1 cellular context compared by ENCODE assay signal in the genomic region with DNA sequence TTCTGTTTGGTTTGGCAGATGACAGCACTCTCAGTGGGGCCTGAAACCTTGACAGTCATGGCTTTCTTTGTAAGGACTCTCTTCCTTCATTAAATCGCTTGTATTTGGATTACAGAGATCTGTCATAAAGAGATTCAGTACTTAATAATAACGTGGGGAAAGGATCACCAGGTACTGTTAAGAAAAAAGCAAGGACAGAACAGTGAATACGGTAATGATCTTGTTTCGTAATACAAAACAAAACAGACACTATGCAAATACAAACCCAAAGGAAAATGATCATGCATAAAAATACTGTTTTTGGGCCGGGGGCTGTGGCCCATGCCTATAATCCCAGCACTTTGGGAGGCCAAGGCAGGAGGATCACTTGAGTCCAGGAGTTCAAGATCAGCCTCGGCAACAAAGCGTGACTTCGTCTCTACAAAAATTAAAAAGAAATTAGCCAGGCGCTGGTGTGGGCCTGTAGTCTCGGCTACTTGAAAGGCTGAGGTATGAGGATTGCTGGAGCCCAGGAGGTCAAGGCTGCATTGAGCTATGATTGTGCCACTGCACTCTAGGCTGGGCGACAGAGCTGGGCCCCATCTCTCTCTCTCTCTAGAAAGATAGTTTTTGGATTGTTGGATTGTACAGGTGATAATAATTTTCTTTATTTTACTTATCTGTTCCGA.
TF ChIP-seq lines count a peak whose summit lies in the region.

No MANE protein-coding gene starts in this region.

TF ChIP-seq in HepG2, 621 proteins besides CTCF, POLR2A, EP300 and RAD21 (continued from another document and continues in another):
- TF ChIP-seq, protein P1, sequence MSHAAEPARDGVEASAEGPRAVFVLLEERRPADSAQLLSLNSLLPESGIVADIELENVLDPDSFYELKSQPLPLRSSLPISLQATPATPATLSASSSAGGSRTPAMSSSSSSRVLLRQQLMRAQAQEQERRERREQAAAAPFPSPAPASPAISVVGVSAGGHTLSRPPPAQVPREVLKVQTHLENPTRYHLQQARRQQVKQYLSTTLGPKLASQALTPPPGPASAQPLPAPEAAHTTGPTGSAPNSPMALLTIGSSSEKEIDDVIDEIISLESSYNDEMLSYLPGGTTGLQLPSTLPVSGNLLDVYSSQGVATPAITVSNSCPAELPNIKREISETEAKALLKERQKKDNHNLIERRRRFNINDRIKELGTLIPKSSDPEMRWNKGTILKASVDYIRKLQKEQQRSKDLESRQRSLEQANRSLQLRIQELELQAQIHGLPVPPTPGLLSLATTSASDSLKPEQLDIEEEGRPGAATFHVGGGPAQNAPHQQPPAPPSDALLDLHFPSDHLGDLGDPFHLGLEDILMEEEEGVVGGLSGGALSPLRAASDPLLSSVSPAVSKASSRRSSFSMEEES (CRISPR knock-in tag; IDR thresholded peaks at IDR 0.05) = no peak
- TF ChIP-seq MBNL3 (CRISPR knock-in tag; conservative IDR thresholded peaks at IDR 0.05) (no peak), PTBP1 (IDR thresholded peaks at IDR 0.05; ENCODE audit: low read depth, low read length, poor library complexity, severe bottlenecking) (no peak), MTA1 (CRISPR knock-in tag; IDR thresholded peaks at IDR 0.05; ENCODE audit: borderline replicate concordance) (no peak), ARID2 (CRISPR knock-in tag; IDR thresholded peaks at IDR 0.05; ENCODE audit: borderline replicate concordance) (no peak), AGO1 (IDR thresholded peaks at IDR 0.05; ENCODE audit: low read depth, low read length, poor library complexity, severe bottlenecking) (no peak), NCOA2 (CRISPR knock-in tag; IDR thresholded peaks at IDR 0.05) (peak; percentile 21; the same call in 1 of the 2 replicates), HDAC2 (CRISPR knock-in tag; IDR thresholded peaks at IDR 0.05) (0 out of 2 replicates have a peak, but pooled peaks have one; percentile 24), REXO4 (CRISPR knock-in tag; IDR thresholded peaks at IDR 0.05; ENCODE audit: borderline replicate concordance) (no peak), RORA (CRISPR knock-in tag; IDR thresholded peaks at IDR 0.05) (no peak), FOXA1 (IDR thresholded peaks at IDR 0.05) (no peak), FOXA1 (CRISPR knock-in tag; IDR thresholded peaks at IDR 0.05) (no peak), EHMT2 (IDR thresholded peaks at IDR 0.05; ENCODE audit: borderline replicate concordance, low read depth, low read length) (no peak), HHEX (CRISPR knock-in tag; IDR thresholded peaks at IDR 0.05) (0 out of 2 replicates have a peak, but pooled peaks have one; percentile 31), ZFAT (CRISPR knock-in tag; conservative IDR thresholded peaks at IDR 0.05) (no peak), CEBPB (IDR thresholded peaks at IDR 0.05; ENCODE audit: borderline replicate concordance, low read depth, low read length) (peak; percentile 54; the same call in 1 of the 2 replicates), ZNF605 (CRISPR knock-in tag; IDR thresholded peaks at IDR 0.05) (peak; percentile 57; the same call in 1 of the 2 replicates), SNAPC2 (CRISPR knock-in tag; IDR thresholded peaks at IDR 0.05) (no peak), HNF4A (CRISPR knock-in tag; IDR thresholded peaks at IDR 0.05) (peak; percentile 59), ZNF792 (CRISPR knock-in tag; IDR thresholded peaks at IDR 0.05) (no peak), CAMTA2 (CRISPR knock-in tag; IDR thresholded peaks at IDR 0.05; ENCODE audit: borderline replicate concordance) (no peak), NCOR1 (IDR thresholded peaks at IDR 0.05; ENCODE audit: borderline replicate concordance, low read length) (peak; percentile 64; the same call in 1 of the 2 replicates), CHCHD3 (CRISPR knock-in tag; IDR thresholded peaks at IDR 0.05) (no peak), PPARG (CRISPR knock-in tag; conservative IDR thresholded peaks at IDR 0.05) (no peak), SMAD3 (CRISPR knock-in tag; IDR thresholded peaks at IDR 0.05) (no peak), WIZ (CRISPR knock-in tag; IDR thresholded peaks at IDR 0.05) (no peak), ZFX (CRISPR knock-in tag; IDR thresholded peaks at IDR 0.05; ENCODE audit: low read depth) (peak; percentile 54), CHD4 (IDR thresholded peaks at IDR 0.05; ENCODE audit: borderline replicate concordance, low read length) (peak; percentile 73; the same call in 1 of the 2 replicates), RFX5 (IDR thresholded peaks at IDR 0.05; ENCODE audit: low read depth, low read length) (no peak), ZNF350 (CRISPR knock-in tag; IDR thresholded peaks at IDR 0.05; ENCODE audit: borderline replicate concordance, low read depth) (no peak), HOXA3 (CRISPR knock-in tag; IDR thresholded peaks at IDR 0.05) (0 out of 2 replicates have a peak, but pooled peaks have one; percentile 20), FOXJ3 (CRISPR knock-in tag; IDR thresholded peaks at IDR 0.05; ENCODE audit: borderline replicate concordance) (no peak), RXRA (CRISPR knock-in tag; IDR thresholded peaks at IDR 0.05) (peak; percentile 46; the same call in 1 of the 2 replicates), ZNF296 (CRISPR knock-in tag; conservative IDR thresholded peaks at IDR 0.05) (no peak), TBX3 (IDR thresholded peaks at IDR 0.05; ENCODE audit: borderline replicate concordance) (peak; percentile 27; the same call in 1 of the 2 replicates)
- TF ChIP-seq, protein P2, sequence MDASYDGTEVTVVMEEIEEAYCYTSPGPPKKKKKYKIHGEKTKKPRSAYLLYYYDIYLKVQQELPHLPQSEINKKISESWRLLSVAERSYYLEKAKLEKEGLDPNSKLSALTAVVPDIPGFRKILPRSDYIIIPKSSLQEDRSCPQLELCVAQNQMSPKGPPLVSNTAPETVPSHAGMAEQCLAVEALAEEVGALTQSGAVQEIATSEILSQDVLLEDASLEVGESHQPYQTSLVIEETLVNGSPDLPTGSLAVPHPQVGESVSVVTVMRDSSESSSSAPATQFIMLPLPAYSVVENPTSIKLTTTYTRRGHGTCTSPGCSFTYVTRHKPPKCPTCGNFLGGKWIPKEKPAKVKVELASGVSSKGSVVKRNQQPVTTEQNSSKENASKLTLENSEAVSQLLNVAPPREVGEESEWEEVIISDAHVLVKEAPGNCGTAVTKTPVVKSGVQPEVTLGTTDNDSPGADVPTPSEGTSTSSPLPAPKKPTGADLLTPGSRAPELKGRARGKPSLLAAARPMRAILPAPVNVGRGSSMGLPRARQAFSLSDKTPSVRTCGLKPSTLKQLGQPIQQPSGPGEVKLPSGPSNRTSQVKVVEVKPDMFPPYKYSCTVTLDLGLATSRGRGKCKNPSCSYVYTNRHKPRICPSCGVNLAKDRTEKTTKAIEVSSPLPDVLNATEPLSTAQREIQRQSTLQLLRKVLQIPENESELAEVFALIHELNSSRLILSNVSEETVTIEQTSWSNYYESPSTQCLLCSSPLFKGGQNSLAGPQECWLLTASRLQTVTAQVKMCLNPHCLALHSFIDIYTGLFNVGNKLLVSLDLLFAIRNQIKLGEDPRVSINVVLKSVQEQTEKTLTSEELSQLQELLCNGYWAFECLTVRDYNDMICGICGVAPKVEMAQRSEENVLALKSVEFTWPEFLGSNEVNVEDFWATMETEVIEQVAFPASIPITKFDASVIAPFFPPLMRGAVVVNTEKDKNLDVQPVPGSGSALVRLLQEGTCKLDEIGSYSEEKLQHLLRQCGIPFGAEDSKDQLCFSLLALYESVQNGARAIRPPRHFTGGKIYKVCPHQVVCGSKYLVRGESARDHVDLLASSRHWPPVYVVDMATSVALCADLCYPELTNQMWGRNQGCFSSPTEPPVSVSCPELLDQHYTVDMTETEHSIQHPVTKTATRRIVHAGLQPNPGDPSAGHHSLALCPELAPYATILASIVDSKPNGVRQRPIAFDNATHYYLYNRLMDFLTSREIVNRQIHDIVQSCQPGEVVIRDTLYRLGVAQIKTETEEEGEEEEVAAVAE (CRISPR knock-in tag; IDR thresholded peaks at IDR 0.05; ENCODE audit: borderline replicate concordance) = no peak
- TF ChIP-seq, protein P3, sequence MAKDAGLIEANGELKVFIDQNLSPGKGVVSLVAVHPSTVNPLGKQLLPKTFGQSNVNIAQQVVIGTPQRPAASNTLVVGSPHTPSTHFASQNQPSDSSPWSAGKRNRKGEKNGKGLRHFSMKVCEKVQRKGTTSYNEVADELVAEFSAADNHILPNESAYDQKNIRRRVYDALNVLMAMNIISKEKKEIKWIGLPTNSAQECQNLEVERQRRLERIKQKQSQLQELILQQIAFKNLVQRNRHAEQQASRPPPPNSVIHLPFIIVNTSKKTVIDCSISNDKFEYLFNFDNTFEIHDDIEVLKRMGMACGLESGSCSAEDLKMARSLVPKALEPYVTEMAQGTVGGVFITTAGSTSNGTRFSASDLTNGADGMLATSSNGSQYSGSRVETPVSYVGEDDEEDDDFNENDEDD (CRISPR knock-in tag; IDR thresholded peaks at IDR 0.05; ENCODE audit: borderline replicate concordance) = no peak
- TF ChIP-seq, protein P4, sequence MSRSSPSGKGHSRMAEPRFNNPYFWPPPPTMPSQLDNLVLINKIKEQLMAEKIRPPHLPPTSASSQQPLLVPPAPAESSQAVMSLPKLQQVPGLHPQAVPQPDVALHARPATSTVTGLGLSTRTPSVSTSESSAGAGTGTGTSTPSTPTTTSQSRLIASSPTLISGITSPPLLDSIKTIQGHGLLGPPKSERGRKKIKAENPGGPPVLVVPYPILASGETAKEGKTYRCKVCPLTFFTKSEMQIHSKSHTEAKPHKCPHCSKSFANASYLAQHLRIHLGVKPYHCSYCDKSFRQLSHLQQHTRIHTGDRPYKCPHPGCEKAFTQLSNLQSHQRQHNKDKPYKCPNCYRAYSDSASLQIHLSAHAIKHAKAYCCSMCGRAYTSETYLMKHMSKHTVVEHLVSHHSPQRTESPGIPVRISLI (CRISPR knock-in tag; IDR thresholded peaks at IDR 0.05; ENCODE audit: borderline replicate concordance) = no peak
- TF ChIP-seq, protein P5, sequence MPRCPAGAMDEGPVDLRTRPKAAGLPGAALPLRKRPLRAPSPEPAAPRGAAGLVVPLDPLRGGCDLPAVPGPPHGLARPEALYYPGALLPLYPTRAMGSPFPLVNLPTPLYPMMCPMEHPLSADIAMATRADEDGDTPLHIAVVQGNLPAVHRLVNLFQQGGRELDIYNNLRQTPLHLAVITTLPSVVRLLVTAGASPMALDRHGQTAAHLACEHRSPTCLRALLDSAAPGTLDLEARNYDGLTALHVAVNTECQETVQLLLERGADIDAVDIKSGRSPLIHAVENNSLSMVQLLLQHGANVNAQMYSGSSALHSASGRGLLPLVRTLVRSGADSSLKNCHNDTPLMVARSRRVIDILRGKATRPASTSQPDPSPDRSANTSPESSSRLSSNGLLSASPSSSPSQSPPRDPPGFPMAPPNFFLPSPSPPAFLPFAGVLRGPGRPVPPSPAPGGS (CRISPR knock-in tag; IDR thresholded peaks at IDR 0.05) = no peak
- TF ChIP-seq, protein P6, sequence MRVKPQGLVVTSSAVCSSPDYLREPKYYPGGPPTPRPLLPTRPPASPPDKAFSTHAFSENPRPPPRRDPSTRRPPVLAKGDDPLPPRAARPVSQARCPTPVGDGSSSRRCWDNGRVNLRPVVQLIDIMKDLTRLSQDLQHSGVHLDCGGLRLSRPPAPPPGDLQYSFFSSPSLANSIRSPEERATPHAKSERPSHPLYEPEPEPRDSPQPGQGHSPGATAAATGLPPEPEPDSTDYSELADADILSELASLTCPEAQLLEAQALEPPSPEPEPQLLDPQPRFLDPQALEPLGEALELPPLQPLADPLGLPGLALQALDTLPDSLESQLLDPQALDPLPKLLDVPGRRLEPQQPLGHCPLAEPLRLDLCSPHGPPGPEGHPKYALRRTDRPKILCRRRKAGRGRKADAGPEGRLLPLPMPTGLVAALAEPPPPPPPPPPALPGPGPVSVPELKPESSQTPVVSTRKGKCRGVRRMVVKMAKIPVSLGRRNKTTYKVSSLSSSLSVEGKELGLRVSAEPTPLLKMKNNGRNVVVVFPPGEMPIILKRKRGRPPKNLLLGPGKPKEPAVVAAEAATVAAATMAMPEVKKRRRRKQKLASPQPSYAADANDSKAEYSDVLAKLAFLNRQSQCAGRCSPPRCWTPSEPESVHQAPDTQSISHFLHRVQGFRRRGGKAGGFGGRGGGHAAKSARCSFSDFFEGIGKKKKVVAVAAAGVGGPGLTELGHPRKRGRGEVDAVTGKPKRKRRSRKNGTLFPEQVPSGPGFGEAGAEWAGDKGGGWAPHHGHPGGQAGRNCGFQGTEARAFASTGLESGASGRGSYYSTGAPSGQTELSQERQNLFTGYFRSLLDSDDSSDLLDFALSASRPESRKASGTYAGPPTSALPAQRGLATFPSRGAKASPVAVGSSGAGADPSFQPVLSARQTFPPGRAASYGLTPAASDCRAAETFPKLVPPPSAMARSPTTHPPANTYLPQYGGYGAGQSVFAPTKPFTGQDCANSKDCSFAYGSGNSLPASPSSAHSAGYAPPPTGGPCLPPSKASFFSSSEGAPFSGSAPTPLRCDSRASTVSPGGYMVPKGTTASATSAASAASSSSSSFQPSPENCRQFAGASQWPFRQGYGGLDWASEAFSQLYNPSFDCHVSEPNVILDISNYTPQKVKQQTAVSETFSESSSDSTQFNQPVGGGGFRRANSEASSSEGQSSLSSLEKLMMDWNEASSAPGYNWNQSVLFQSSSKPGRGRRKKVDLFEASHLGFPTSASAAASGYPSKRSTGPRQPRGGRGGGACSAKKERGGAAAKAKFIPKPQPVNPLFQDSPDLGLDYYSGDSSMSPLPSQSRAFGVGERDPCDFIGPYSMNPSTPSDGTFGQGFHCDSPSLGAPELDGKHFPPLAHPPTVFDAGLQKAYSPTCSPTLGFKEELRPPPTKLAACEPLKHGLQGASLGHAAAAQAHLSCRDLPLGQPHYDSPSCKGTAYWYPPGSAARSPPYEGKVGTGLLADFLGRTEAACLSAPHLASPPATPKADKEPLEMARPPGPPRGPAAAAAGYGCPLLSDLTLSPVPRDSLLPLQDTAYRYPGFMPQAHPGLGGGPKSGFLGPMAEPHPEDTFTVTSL (CRISPR knock-in tag; IDR thresholded peaks at IDR 0.05; ENCODE audit: borderline replicate concordance) = no peak
- TF ChIP-seq, protein P7, sequence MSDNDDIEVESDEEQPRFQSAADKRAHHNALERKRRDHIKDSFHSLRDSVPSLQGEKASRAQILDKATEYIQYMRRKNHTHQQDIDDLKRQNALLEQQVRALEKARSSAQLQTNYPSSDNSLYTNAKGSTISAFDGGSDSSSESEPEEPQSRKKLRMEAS (IDR thresholded peaks at IDR 0.05) = 0 out of 2 replicates have a peak, but pooled peaks have one; percentile 7
- TF ChIP-seq, protein P8, sequence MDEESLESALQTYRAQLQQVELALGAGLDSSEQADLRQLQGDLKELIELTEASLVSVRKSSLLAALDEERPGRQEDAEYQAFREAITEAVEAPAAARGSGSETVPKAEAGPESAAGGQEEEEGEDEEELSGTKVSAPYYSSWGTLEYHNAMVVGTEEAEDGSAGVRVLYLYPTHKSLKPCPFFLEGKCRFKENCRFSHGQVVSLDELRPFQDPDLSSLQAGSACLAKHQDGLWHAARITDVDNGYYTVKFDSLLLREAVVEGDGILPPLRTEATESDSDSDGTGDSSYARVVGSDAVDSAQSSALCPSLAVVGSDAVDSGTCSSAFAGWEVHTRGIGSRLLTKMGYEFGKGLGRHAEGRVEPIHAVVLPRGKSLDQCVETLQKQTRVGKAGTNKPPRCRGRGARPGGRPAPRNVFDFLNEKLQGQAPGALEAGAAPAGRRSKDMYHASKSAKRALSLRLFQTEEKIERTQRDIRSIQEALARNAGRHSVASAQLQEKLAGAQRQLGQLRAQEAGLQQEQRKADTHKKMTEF (CRISPR knock-in tag; IDR thresholded peaks at IDR 0.05) = peak; percentile 28; the same call in 1 of the 2 replicates
